2 cellular contexts compared by ENCODE assay signal in the genomic region with DNA sequence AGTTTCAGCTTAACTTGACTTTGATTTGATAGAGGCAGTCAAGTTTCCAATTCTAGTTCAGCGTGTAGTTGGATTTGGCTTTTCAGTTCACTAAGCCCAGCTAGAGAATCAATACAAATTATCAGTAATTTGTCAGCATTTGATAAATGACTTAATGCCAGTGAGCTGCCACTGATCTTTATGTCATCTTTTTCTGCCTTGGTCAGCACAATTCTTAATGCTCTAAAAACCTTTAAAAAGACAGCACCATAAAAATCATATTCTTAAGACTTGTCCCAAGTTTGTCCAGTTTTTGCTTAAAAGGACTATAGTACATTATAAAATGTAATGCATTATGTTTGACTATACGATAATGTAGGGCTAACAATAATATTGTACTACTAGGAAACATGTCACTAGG.
TF ChIP-seq lines count a peak whose summit lies in the region.

No MANE protein-coding gene starts in this region.

TF ChIP-seq in HepG2, 621 proteins besides CTCF, POLR2A, EP300 and RAD21:
- TF ChIP-seq MAFK (conservative IDR thresholded peaks at IDR 0.05 in 1 of 2, IDR thresholded peaks at IDR 0.05 in 1 of 2; ENCODE audit: low read length in 2 of 2) (peak; percentile 89 to 94), ISX (CRISPR knock-in tag; conservative IDR thresholded peaks at IDR 0.05) (no peak), MAFF (IDR thresholded peaks at IDR 0.05; ENCODE audit: low read depth, low read length) (peak; percentile 89)

TF ChIP-seq in K562, 482 proteins besides CTCF, POLR2A, EP300 and RAD21:
- TF ChIP-seq, protein P1, sequence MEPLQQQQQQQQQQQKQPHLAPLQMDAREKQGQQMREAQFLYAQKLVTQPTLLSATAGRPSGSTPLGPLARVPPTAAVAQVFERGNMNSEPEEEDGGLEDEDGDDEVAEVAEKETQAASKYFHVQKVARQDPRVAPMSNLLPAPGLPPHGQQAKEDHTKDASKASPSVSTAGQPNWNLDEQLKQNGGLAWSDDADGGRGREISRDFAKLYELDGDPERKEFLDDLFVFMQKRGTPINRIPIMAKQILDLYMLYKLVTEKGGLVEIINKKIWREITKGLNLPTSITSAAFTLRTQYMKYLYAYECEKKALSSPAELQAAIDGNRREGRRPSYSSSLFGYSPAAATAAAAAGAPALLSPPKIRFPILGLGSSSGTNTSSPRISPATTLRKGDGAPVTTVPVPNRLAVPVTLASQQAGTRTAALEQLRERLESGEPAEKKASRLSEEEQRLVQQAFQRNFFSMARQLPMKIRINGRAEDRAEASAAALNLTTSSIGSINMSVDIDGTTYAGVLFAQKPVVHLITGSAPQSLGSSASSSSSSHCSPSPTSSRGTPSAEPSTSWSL (CRISPR knock-in tag; IDR thresholded peaks at IDR 0.05; ENCODE audit: borderline replicate concordance): no peak
- TF ChIP-seq, protein P2, sequence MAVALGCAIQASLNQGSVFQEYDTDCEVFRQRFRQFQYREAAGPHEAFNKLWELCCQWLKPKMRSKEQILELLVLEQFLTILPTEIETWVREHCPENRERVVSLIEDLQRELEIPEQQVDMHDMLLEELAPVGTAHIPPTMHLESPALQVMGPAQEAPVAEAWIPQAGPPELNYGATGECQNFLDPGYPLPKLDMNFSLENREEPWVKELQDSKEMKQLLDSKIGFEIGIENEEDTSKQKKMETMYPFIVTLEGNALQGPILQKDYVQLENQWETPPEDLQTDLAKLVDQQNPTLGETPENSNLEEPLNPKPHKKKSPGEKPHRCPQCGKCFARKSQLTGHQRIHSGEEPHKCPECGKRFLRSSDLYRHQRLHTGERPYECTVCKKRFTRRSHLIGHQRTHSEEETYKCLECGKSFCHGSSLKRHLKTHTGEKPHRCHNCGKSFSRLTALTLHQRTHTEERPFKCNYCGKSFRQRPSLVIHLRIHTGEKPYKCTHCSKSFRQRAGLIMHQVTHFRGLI (CRISPR knock-in tag; IDR thresholded peaks at IDR 0.05): no peak
- TF ChIP-seq SMARCC2 (IDR thresholded peaks at IDR 0.05; ENCODE audit: low read depth) (no peak), ZNF780A (CRISPR knock-in tag; IDR thresholded peaks at IDR 0.05) (no peak), SREBF2 (CRISPR knock-in tag; IDR thresholded peaks at IDR 0.05) (no peak), MAFG (tag; conservative IDR thresholded peaks at IDR 0.05) (0 out of 2 replicates have a peak, but pooled peaks have one; percentile 8)
- TF ChIP-seq, protein P3, sequence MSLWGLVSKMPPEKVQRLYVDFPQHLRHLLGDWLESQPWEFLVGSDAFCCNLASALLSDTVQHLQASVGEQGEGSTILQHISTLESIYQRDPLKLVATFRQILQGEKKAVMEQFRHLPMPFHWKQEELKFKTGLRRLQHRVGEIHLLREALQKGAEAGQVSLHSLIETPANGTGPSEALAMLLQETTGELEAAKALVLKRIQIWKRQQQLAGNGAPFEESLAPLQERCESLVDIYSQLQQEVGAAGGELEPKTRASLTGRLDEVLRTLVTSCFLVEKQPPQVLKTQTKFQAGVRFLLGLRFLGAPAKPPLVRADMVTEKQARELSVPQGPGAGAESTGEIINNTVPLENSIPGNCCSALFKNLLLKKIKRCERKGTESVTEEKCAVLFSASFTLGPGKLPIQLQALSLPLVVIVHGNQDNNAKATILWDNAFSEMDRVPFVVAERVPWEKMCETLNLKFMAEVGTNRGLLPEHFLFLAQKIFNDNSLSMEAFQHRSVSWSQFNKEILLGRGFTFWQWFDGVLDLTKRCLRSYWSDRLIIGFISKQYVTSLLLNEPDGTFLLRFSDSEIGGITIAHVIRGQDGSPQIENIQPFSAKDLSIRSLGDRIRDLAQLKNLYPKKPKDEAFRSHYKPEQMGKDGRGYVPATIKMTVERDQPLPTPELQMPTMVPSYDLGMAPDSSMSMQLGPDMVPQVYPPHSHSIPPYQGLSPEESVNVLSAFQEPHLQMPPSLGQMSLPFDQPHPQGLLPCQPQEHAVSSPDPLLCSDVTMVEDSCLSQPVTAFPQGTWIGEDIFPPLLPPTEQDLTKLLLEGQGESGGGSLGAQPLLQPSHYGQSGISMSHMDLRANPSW (CRISPR knock-in tag; IDR thresholded peaks at IDR 0.05): no peak
